6 cellular contexts compared by ENCODE assay signal in the genomic region with DNA sequence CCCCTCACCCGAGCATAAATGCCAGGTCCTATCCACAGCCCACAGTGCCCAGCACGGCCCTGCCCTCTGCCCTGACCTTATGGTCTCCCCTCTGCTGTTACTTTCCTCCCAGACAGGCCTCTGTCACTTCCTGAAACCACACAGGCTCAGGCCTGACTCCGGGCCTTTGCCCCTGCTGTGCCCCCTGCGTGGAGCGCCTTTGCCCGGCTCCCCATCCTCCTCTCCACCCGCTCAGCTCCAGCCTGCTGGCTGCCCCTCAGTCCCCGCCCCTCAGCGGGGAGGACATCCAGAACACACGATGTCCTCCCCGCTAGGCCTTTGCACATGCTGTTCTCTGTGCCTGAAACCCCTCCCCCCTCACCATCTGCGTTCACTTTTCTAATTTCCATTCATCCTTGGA.
DNase-seq lines count a peak whose midpoint lies in the region; ATAC-seq, FAIRE-seq and TF ChIP-seq lines count a peak whose summit lies in the region.
"Not testable (repeated sequence)": the region's sequence is repeated elsewhere in the genome, so short reads cannot be mapped to it uniquely, and the experiment has no call there.

No MANE protein-coding gene starts in this region.

- not testable (repeated sequence) for H3K9ac ChIP-seq in HepG2 (ENCODE audit: insufficient read depth, low read depth, low read length)
- H3K9ac ChIP-seq in neuronal stem cell (ENCODE audit: low read depth, low read length, poor library complexity), result peak overlapping the region; percentile 12

- not testable (repeated sequence) for H2BK120ac ChIP-seq in neuronal stem cell (ENCODE audit: low read depth, low read length)

- FAIRE-seq in HepG2 (lab: Jason Lieb, UNC), result not testable (repeated sequence)

- not testable (repeated sequence) for H3K9me3 ChIP-seq in HEK293 (ENCODE audit: control insufficient read depth, insufficient read depth, low read depth, low read length); WERI-Rb-1 (ENCODE audit: severe bottlenecking); HepG2 (ENCODE audit: low read length); neuronal stem cell (replicated peaks in 1 of 2; ENCODE audit: control insufficient read depth in 2 of 2, insufficient read depth in 1 of 2, low read depth in 1 of 2, low read length in 2 of 2)

- not testable (repeated sequence) for H4K8ac ChIP-seq in neuronal stem cell (ENCODE audit: low read depth, low read length)

- H2AK5ac ChIP-seq in neuronal stem cell (ENCODE audit: low read depth, low read length), result peak overlapping the region; percentile 48

- H3K18ac ChIP-seq in neuronal stem cell (ENCODE audit: low read length), result not testable (repeated sequence)

- ATAC-seq in HepG2, result not testable (repeated sequence)

- BruUV-seq in HepG2 (replicated peaks; lab: Mats Ljungman, UMichigan), result not testable (repeated sequence)

- not testable (repeated sequence) for TF ChIP-seq RAD21 in HepG2 (CRISPR knock-in tag; IDR thresholded peaks at IDR 0.05)

- H3K27ac ChIP-seq in HEK293 (ENCODE audit: extremely low read depth, low read depth, low read length); WERI-Rb-1; HepG2 (ENCODE audit: extremely low read length, insufficient read depth, low read length); neuronal stem cell (replicated peaks; ENCODE audit: low read length): not testable (repeated sequence)

- POLR2A ChIA-PET in HEK293 (lab: Yijun Ruan, JAX), result interaction anchor here (0.7 kb wide), 1 partner anchor 10 kb away, joined by 3 read pairs; no protein-coding TSS in a partner anchor
- POLR2A ChIA-PET in HepG2 (lab: Yijun Ruan, JAX), result not testable (repeated sequence)

- DNase-seq in DMS 273 treated with DMSO at 0.1 percent for 48 hours (lab: John Stamatoyannopoulos, UW) (peak; percentile 19), NCI-H82 (lab: John Stamatoyannopoulos, UW) (peak; percentile 74), WERI-Rb-1 (peak; percentile 54)
- not testable (repeated sequence) for DNase-seq in HepG2 (ENCODE audit: low spot score); neuronal stem cell (ENCODE audit: low spot score)

- CTCF ChIA-PET in HEK293 (lab: Yijun Ruan, JAX); HepG2 (lab: Yijun Ruan, JAX; ENCODE audit: low intra/inter-chr PET ratio, low total read pairs): not testable (repeated sequence)

- H3K4me3 ChIP-seq in HEK293 (ENCODE audit: low read depth, low read length); WERI-Rb-1 (ENCODE audit: low read depth, low read length); neuronal stem cell (ENCODE audit: low read length in 2 of 2): not testable (repeated sequence)
- H3K4me3 ChIP-seq in HepG2 (replicated peaks in 1 of 3; ENCODE audit: insufficient read depth in 1 of 3, low read depth in 2 of 3, low read length in 3 of 3), result peak overlapping the region in 1 of 3 experiments; percentile 19; a peak in 1 of 6 replicates

- not testable (repeated sequence) for H2BK15ac ChIP-seq in neuronal stem cell (ENCODE audit: low read length)

- H3K14ac ChIP-seq in neuronal stem cell (ENCODE audit: low read length), result not testable (repeated sequence)

- WGBS in HepG2 (ENCODE audit: low lambda C conversion rate), result 56% methylated on average over 12 of the region's 12 CpGs
- no CpG with 5 or more reads among the region's 12 CpGs for WGBS in neuronal stem cell (ENCODE audit: extremely low coverage in 2 of 2, insufficient read length in 2 of 2, insufficient replicate concordance in 1 of 2), 2 donors

- H2BK5ac ChIP-seq in neuronal stem cell (ENCODE audit: low read length), result peak overlapping the region; percentile 68

- TF ChIP-seq CTCF in HEK293 (tag by site-specific recombination; IDR thresholded peaks at IDR 0.05); WERI-Rb-1 (IDR thresholded peaks at IDR 0.05; ENCODE audit: low read depth, low read length); HepG2 (CRISPR knock-in tag; IDR thresholded peaks at IDR 0.05): not testable (repeated sequence)

- peak overlapping the region; percentile 69; the same call in 1 of the 2 replicates for H3K4me2 ChIP-seq in HepG2 (ENCODE audit: low read depth, low read length)
- H3K4me2 ChIP-seq in neuronal stem cell (ENCODE audit: insufficient read depth, low read length, poor library complexity, severe bottlenecking), result not testable (repeated sequence)

- in situ Hi-C loops in HepG2 (cut with HindIII; ENCODE audit: extremely low pct_ligation_motif_present, low pct_unique_long_range_greater_than_20kb), result not testable (repeated sequence)

- H3K36me3 ChIP-seq in HEK293 (ENCODE audit: control insufficient read depth in 2 of 2, insufficient read depth in 1 of 2, low read length in 2 of 2); WERI-Rb-1; HepG2 (replicated peaks in 1 of 2; ENCODE audit: control insufficient read depth in 1 of 2, insufficient read depth in 2 of 2, low read length in 2 of 2); neuronal stem cell (replicated peaks in 1 of 2; ENCODE audit: control insufficient read depth in 2 of 2, insufficient read depth in 2 of 2, low read length in 2 of 2): not testable (repeated sequence)

- H2AFZ ChIP-seq in HepG2 (ENCODE audit: low read length); neuronal stem cell (ENCODE audit: low read length): not testable (repeated sequence)

- intact Hi-C loops in HepG2 (cut with micrococcal nuclease; ENCODE audit: unreplicated experiment), result not testable (repeated sequence)

- H4K20me1 ChIP-seq in HepG2 (ENCODE audit: insufficient read depth, low read length), result not testable (repeated sequence)

- H3K79me2 ChIP-seq in HepG2 (ENCODE audit: insufficient read depth, low read length), result not testable (repeated sequence)

- H3K4ac ChIP-seq in neuronal stem cell (ENCODE audit: low read length), result not testable (repeated sequence)

- not testable (repeated sequence) for H2BK12ac ChIP-seq in neuronal stem cell (ENCODE audit: low read length)

- not testable (repeated sequence) for H3K79me1 ChIP-seq in neuronal stem cell (ENCODE audit: low read depth, low read length)

- H3K4me1 ChIP-seq in HEK293 (ENCODE audit: control insufficient read depth, insufficient read depth, low read length), result not testable (repeated sequence)
- peaks cover 46% of the 10 kb centered on the region for H3K4me1 ChIP-seq in HepG2 (ENCODE audit: insufficient read depth, low read length)
- peaks cover 12 to 16% of the 10 kb centered on the region in 2 donors for H3K4me1 ChIP-seq in neuronal stem cell (ENCODE audit: control insufficient read depth in 2 of 2, insufficient read depth in 1 of 2, low read depth in 1 of 2, low read length in 2 of 2)

- not testable (repeated sequence) for H3K23ac ChIP-seq in neuronal stem cell (ENCODE audit: low read depth, low read length, poor library complexity)

- TF ChIP-seq POLR2A in HepG2 (IDR thresholded peaks at IDR 0.05; ENCODE audit: insufficient read depth in 1 of 2, low read depth in 2 of 2, low read length in 2 of 2), result not testable (repeated sequence)

- TF ChIP-seq EP300 in HepG2 (IDR thresholded peaks at IDR 0.05; ENCODE audit: low read depth in 2 of 2, low read length in 2 of 2); HepG2 (CRISPR knock-in tag; IDR thresholded peaks at IDR 0.05; ENCODE audit: borderline replicate concordance): not testable (repeated sequence)

- not testable (repeated sequence) for H3K27me3 ChIP-seq in WERI-Rb-1 (ENCODE audit: insufficient read depth, low read depth, severe bottlenecking); HepG2 (ENCODE audit: control insufficient read depth in 1 of 2, insufficient read depth in 2 of 2, low read length in 2 of 2); neuronal stem cell (ENCODE audit: control insufficient read depth in 3 of 3, insufficient read depth in 3 of 3, low read depth in 1 of 3, low read length in 3 of 3)

- H4K91ac ChIP-seq in neuronal stem cell (ENCODE audit: low read depth, low read length, poor library complexity), result not testable (repeated sequence)

TF ChIP-seq in HEK293, 187 proteins besides CTCF, POLR2A, EP300 and RAD21:
- peak; percentile 59 for TF ChIP-seq ZIC2 (tag by site-specific recombination; IDR thresholded peaks at IDR 0.05)
- TF ChIP-seq ZNF341 (tag by site-specific recombination; IDR thresholded peaks at IDR 0.05; ENCODE audit: low read depth), result peak; percentile 43; the same call in 1 of the 2 replicates
TF ChIP-seq in HEK293: peak in this region for 2; not testable (repeated sequence) for 185.

TF ChIP-seq in HepG2, 621 proteins besides CTCF, POLR2A, EP300 and RAD21 (continues in another document):
- TF ChIP-seq ZNF263 (CRISPR knock-in tag; IDR thresholded peaks at IDR 0.05), result peak; percentile 50; the same call in 1 of the 2 replicates
- 0 out of 2 replicates have a peak, but pooled peaks have one; percentile 23 for TF ChIP-seq YEATS4 (CRISPR knock-in tag; IDR thresholded peaks at IDR 0.05; ENCODE audit: borderline replicate concordance)
- TF ChIP-seq, protein P1, sequence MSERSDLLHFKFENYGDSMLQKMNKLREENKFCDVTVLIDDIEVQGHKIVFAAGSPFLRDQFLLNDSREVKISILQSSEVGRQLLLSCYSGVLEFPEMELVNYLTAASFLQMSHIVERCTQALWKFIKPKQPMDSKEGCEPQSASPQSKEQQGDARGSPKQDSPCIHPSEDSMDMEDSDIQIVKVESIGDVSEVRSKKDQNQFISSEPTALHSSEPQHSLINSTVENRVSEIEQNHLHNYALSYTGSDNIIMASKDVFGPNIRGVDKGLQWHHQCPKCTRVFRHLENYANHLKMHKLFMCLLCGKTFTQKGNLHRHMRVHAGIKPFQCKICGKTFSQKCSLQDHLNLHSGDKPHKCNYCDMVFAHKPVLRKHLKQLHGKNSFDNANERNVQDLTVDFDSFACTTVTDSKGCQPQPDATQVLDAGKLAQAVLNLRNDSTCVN (CRISPR knock-in tag; IDR thresholded peaks at IDR 0.05; ENCODE audit: borderline replicate concordance), result 0 out of 2 replicates have a peak, but pooled peaks have one; percentile 23
